8 cellular contexts compared by ENCODE assay signal in genomic region chr3:136861890-136862610, GRCh38. TPM values are rescaled to one million over a fixed set of nuclear protein-coding genes. Genes with fewer than 3 reads are reported as not detected.
DNase-seq lines count a peak whose midpoint lies in the region; ATAC-seq, FAIRE-seq and TF ChIP-seq lines count a peak whose summit lies in the region.

Gene NCK1 (plus strand): TSS chr3:136862208. CDS start chr3:136928002, 65,794 bp downstream.

- intact Hi-C loops in Right ventricle myocardium inferior (cut with DNase I): loop anchor here (2.0 to 5.0 kb wide), 2 partner anchors 45 to 109 kb away; partner anchors contain the start of genes SLC35G2 and STAG1
- intact Hi-C loops in pancreas (cut with DNase I): no loop called here
- intact Hi-C loops in tibial artery (cut with DNase I; ENCODE audit: low total_unique reads): loop anchor here (10.0 kb wide), 3 partner anchors 107 to 667 kb away; partner anchors contain the start of genes MSL2 and STAG1

- H3K27me3 ChIP-seq in pancreas: no peaks in the 10 kb centered on the region
- H3K27me3 ChIP-seq in tibial artery: no peaks in the 10 kb centered on the region

- DNase-seq in NCI-H1417 (lab: John Stamatoyannopoulos, UW): peak; percentile 97 to 99 (median 98)
- peak; percentile 91 to 97 for DNase-seq in SW 1271 (lab: John Stamatoyannopoulos, UW)
- DNase-seq in activated naive CD8-positive, alpha-beta T cell treated with anti-CD3 and anti-CD28 coated beads, Interleukin-2, amount 50 U/mL, for 16 hours (ENCODE audit: low read depth, low spot score): peak; percentile 94
- peak; percentile 100 for DNase-seq in Right ventricle myocardium inferior (ENCODE audit: missing footprints)
- DNase-seq in pancreas: peak; percentile 94 to 99 (median 98)
- DNase-seq in tibial artery: peak; percentile 100

- H3K4me1 ChIP-seq in pancreas (peaks cover 0 to 20% (median 5%) of the 10 kb centered on the region in 3 donors), tibial artery (peaks cover 0 to 19% (median 10%) of the 10 kb centered on the region in 4 donors)

- TF ChIP-seq CTCF in GM12873 (IDR thresholded peaks at IDR 0.05; ENCODE audit: insufficient read depth, low read depth, low read length, missing control alignments): peak; percentile 25
- no peak for TF ChIP-seq CTCF in pancreas (IDR thresholded peaks at IDR 0.05)
- TF ChIP-seq CTCF in tibial artery (IDR thresholded peaks at IDR 0.05): peak in 1 of 2 experiments; percentile 17

- FAIRE-seq in pancreas (lab: Jason Lieb, UNC): peak; percentile 71

- H3K36me3 ChIP-seq in pancreas (no peaks in the 10 kb centered on the region), tibial artery (no peaks in the 10 kb centered on the region)

- H3K4me3 ChIP-seq in pancreas (peak within 1 kb of the TSS; percentile 48 to 86 (median 65)), tibial artery (peak within 1 kb of the TSS; percentile 76 to 91)

- H3K27ac ChIP-seq in pancreas: peak within 1 kb of the TSS; percentile 87 to 98 (median 94)
- H3K27ac ChIP-seq in tibial artery: peak within 1 kb of the TSS; percentile 92 to 98

- ATAC-seq in HG02759 (IDR thresholded peaks at IDR 0.05; ENCODE audit: unreplicated experiment) (peak; percentile 96), Right ventricle myocardium inferior (peak; percentile 99), pancreas (peak; percentile 95 to 98 (median 96))

- WGBS in pancreas, 2 donors: 0 to 1% methylated on average over 52 to 67 of the region's 67 CpGs

- H3K9me3 ChIP-seq in pancreas (no peaks in the 10 kb centered on the region), tibial artery (no peaks in the 10 kb centered on the region)

RNA-seq across cellular contexts. Expression of gene NCK1, which starts in this region (rescaled TPM):
- 25.0 TPM for total RNA-seq in Right ventricle myocardium inferior
- 10 to 100 TPM in 4 of 6 donors, 1 to 10 TPM in 2; 9.6 to 28.3 (median 11.6) TPM for total RNA-seq in pancreas
- 10 to 100 TPM in 1 of 2 donors, 1 to 10 TPM in 1; 5.4 to 10.5 TPM for polyA plus RNA-seq in pancreas

Comparison
In these comparisons a context has a peak if more than half of its experiments do, and no peak if none do; other contexts are left out.
1. Peak in every context shown above with its lines: DNase-seq, ATAC-seq, H3K4me3 ChIP-seq and H3K27ac ChIP-seq.
2. intact Hi-C loops: an anchor here in Right ventricle myocardium inferior (2.0 to 5.0 kb wide) and tibial artery (10.0 kb wide); none called in pancreas.